1 cellular context compared by ENCODE assay signal in the genomic region with DNA sequence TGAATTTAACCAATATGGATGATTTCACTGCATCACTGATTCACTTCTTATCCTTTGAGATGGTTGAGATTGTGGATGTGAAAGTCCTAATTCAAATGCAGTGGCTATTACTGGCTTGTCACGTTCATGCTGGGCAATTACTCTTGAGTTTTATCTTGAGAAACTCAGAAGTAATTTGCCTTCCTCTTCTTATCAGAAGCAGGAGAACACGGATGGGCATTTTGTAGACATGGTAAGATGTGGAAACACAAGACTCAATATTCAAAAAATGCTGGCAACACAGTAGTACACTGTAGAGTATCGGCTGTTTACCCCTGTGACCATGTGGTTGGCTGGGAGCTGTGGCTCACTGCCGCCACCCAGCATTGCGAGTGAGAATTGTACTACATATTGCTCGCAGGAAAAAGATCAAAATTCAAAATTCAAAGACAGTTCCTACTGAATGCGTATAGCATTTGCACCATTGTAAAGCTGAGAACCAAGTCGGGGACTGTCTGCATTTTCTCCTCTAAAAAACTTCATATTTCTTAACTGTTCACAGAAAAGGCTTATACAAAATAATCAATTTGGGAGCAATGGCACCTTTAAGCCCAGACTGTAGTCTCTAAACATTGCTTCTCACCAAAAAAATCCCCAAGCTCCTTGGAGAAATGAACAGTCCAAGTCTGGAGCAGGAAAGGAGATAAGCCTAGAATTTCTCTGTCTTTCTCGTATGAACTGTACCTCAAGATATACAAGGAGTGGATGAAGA.
TF ChIP-seq lines count a peak whose summit lies in the region.

No MANE protein-coding gene starts in this region.

TF ChIP-seq in GM12878, 131 proteins besides CTCF, POLR2A, EP300 and RAD21 (continued from another document and continues in another):
- TF ChIP-seq, protein P1, sequence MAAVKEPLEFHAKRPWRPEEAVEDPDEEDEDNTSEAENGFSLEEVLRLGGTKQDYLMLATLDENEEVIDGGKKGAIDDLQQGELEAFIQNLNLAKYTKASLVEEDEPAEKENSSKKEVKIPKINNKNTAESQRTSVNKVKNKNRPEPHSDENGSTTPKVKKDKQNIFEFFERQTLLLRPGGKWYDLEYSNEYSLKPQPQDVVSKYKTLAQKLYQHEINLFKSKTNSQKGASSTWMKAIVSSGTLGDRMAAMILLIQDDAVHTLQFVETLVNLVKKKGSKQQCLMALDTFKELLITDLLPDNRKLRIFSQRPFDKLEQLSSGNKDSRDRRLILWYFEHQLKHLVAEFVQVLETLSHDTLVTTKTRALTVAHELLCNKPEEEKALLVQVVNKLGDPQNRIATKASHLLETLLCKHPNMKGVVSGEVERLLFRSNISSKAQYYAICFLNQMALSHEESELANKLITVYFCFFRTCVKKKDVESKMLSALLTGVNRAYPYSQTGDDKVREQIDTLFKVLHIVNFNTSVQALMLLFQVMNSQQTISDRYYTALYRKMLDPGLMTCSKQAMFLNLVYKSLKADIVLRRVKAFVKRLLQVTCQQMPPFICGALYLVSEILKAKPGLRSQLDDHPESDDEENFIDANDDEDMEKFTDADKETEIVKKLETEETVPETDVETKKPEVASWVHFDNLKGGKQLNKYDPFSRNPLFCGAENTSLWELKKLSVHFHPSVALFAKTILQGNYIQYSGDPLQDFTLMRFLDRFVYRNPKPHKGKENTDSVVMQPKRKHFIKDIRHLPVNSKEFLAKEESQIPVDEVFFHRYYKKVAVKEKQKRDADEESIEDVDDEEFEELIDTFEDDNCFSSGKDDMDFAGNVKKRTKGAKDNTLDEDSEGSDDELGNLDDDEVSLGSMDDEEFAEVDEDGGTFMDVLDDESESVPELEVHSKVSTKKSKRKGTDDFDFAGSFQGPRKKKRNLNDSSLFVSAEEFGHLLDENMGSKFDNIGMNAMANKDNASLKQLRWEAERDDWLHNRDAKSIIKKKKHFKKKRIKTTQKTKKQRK (IDR thresholded peaks at IDR 0.05; ENCODE audit: low read depth, low read length) = no peak
- TF ChIP-seq ATF2 (IDR thresholded peaks at IDR 0.05; ENCODE audit: low read length) (no peak), RAD51 (IDR thresholded peaks at IDR 0.05) (peak; percentile 80), BHLHE40 (IDR thresholded peaks at IDR 0.05; ENCODE audit: borderline replicate concordance in 1 of 2, low read depth in 2 of 2, low read length in 1 of 2) (peak; percentile 91 to 92), YBX1 (IDR thresholded peaks at IDR 0.05) (no peak), ELK1 (IDR thresholded peaks at IDR 0.05; ENCODE audit: low read depth, low read length) (no peak), HCFC1 (IDR thresholded peaks at IDR 0.05; ENCODE audit: low read length) (no peak), CHD4 (IDR thresholded peaks at IDR 0.05) (no peak), LARP7 (IDR thresholded peaks at IDR 0.05) (no peak), DPF2 (IDR thresholded peaks at IDR 0.05) (peak; percentile 26; the same call in 1 of the 2 replicates), ZNF274 (IDR thresholded peaks at IDR 0.05; ENCODE audit: insufficient read depth, insufficient read length) (no peak), CEBPB (IDR thresholded peaks at IDR 0.05; ENCODE audit: borderline replicate concordance in 1 of 2, low read depth in 2 of 2, low read length in 2 of 2) (no peak), RELA (IDR thresholded peaks at IDR 0.05; ENCODE audit: borderline replicate concordance, partially characterized antibody) (no peak), ZNF207 (IDR thresholded peaks at IDR 0.05; ENCODE audit: borderline replicate concordance) (peak; percentile 77; the same call in 1 of the 2 replicates), RCOR1 (conservative IDR thresholded peaks at IDR 0.05; ENCODE audit: low read depth, low read length) (no peak), IKZF1 (conservative IDR thresholded peaks at IDR 0.05) (no peak; the same call in 1 of the 2 replicates), MTA3 (IDR thresholded peaks at IDR 0.05; ENCODE audit: borderline replicate concordance, low read length) (no peak), FOXK2 (IDR thresholded peaks at IDR 0.05) (peak; percentile 77), IKZF2 (IDR thresholded peaks at IDR 0.05) (peak; percentile 15 to 41; a peak in 2 of 4 replicates), SIN3A (IDR thresholded peaks at IDR 0.05; ENCODE audit: low read depth, low read length) (no peak), REST (IDR thresholded peaks at IDR 0.05; ENCODE audit: low read depth, low read length) (no peak), SKIL (IDR thresholded peaks at IDR 0.05; ENCODE audit: low read depth, poor library complexity, severe bottlenecking) (no peak), HDGF (IDR thresholded peaks at IDR 0.05) (no peak), ZNF24 (IDR thresholded peaks at IDR 0.05) (peak; percentile 96), CHD1 (IDR thresholded peaks at IDR 0.05; ENCODE audit: low read depth, low read length) (no peak), CBX5 (IDR thresholded peaks at IDR 0.05; ENCODE audit: low read depth) (no peak), HDAC2 (IDR thresholded peaks at IDR 0.05) (no peak), MAX (IDR thresholded peaks at IDR 0.05; ENCODE audit: low read depth, low read length) (peak; percentile 87; the same call in 1 of the 2 replicates), ESRRA (IDR thresholded peaks at IDR 0.05; ENCODE audit: low read length) (no peak)
- TF ChIP-seq, protein P2, sequence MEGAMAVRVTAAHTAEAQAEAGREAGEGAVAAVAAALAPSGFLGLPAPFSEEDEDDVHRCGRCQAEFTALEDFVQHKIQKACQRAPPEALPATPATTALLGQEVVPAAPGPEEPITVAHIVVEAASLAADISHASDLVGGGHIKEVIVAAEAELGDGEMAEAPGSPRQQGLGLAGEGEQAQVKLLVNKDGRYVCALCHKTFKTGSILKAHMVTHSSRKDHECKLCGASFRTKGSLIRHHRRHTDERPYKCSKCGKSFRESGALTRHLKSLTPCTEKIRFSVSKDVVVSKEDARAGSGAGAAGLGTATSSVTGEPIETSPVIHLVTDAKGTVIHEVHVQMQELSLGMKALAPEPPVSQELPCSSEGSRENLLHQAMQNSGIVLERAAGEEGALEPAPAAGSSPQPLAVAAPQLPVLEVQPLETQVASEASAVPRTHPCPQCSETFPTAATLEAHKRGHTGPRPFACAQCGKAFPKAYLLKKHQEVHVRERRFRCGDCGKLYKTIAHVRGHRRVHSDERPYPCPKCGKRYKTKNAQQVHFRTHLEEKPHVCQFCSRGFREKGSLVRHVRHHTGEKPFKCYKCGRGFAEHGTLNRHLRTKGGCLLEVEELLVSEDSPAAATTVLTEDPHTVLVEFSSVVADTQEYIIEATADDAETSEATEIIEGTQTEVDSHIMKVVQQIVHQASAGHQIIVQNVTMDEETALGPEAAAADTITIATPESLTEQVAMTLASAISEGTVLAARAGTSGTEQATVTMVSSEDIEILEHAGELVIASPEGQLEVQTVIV (IDR thresholded peaks at IDR 0.05; ENCODE audit: borderline replicate concordance, partially characterized antibody) = no peak
- TF ChIP-seq, protein P3, sequence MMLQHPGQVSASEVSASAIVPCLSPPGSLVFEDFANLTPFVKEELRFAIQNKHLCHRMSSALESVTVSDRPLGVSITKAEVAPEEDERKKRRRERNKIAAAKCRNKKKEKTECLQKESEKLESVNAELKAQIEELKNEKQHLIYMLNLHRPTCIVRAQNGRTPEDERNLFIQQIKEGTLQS (IDR thresholded peaks at IDR 0.05; ENCODE audit: borderline replicate concordance, extremely low read depth, low read depth, low read length) = no peak
- TF ChIP-seq, protein P4, sequence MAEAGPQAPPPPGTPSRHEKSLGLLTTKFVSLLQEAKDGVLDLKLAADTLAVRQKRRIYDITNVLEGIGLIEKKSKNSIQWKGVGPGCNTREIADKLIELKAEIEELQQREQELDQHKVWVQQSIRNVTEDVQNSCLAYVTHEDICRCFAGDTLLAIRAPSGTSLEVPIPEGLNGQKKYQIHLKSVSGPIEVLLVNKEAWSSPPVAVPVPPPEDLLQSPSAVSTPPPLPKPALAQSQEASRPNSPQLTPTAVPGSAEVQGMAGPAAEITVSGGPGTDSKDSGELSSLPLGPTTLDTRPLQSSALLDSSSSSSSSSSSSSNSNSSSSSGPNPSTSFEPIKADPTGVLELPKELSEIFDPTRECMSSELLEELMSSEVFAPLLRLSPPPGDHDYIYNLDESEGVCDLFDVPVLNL (IDR thresholded peaks at IDR 0.05; ENCODE audit: low read depth, low read length) = no peak; the same call in 1 of the 2 replicates
- TF ChIP-seq, protein P5, sequence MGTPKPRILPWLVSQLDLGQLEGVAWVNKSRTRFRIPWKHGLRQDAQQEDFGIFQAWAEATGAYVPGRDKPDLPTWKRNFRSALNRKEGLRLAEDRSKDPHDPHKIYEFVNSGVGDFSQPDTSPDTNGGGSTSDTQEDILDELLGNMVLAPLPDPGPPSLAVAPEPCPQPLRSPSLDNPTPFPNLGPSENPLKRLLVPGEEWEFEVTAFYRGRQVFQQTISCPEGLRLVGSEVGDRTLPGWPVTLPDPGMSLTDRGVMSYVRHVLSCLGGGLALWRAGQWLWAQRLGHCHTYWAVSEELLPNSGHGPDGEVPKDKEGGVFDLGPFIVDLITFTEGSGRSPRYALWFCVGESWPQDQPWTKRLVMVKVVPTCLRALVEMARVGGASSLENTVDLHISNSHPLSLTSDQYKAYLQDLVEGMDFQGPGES (IDR thresholded peaks at IDR 0.05) = no peak
